Comparison of ENCODE assay signal across 21 cellular contexts in the genomic region with DNA sequence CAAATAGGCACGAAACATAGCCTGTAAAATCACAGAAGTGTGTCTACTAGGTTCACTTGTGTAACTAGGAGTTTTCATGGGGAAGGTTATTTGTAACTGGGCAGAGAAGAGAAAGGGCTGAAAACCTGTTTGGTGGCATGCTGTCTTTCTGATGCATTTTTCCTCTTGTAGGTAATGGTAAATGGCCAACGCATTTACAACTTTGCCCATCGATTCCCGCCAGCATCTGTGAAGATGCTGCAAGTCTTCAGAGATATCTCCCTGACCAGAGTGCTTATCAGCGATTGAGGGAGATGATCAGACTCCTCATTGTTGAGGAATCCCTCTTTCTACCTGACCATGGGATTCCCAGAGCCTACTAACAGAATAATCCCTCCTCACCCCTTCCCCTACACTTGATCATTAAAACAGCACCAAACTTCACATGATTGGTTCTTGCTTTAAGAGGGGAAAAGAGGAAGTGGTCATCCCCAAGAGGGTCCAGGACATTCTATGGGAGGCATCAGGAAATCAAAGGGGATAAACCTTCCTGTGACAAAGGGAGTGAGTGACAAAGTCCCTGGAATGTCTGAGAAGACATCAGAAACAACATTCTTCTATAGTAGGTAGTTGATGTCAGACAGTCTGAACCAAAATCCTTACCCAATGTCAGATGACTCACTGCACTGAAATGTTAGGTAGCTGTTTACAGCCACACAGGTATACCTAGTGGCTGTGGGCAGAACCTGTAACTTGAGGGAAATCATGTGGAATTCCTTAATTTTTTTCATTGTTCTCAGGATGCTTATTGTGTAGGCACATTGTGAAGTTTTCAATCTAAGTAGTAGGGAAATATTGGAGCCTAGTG. TPM values are rescaled to one million over a fixed set of nuclear protein-coding genes. Genes with fewer than 3 reads are reported as not detected.
A peak's percentile ranks its signal among the peaks of the same experiment; 100 is the strongest.
DNase-seq lines count a peak whose midpoint lies in the region; ATAC-seq, FAIRE-seq and TF ChIP-seq lines count a peak whose summit lies in the region.
"Had no signal": no experiment of that assay in that cellular context is flagged by ENCODE, and none has a peak within 500 bp of the region (broad histone marks: within the 10 kb centered on the region; RNA-seq: fewer than 3 reads in every experiment).

No MANE protein-coding gene starts in this region.

- H3K27ac ChIP-seq in RWPE1 = no peak overlapping the region
- H3K27ac ChIP-seq in foreskin keratinocyte = no peak overlapping the region
- H3K27ac ChIP-seq: Peyer's patch, SJSA1 had no signal

- ATAC-seq in GM21825 (IDR thresholded peaks at IDR 0.05; ENCODE audit: unreplicated experiment) = peak; percentile 17
- ATAC-seq in foreskin keratinocyte = peak; percentile 28
- ATAC-seq: CD8-positive, alpha-beta T cell; Right ventricle myocardium inferior had no signal

- no peaks in the 10 kb centered on the region for H3K4me1 ChIP-seq in foreskin keratinocyte
- H3K4me1 ChIP-seq: Peyer's patch, SJSA1 had no signal

- H3K36me3 Mint-ChIP-seq in activated T-cell treated with anti-CD3 and anti-CD28 coated beads, Interleukin-2, amount 50 U/mL, for 24 hours (ENCODE audit: low read depth) = no peaks in the 10 kb centered on the region
- H3K36me3 Mint-ChIP-seq: CD8-positive, alpha-beta T cell had no signal

- no peaks in the 10 kb centered on the region for H3K27me3 Mint-ChIP-seq in activated T-cell treated with anti-CD3 and anti-CD28 coated beads, Interleukin-2, amount 50 U/mL, for 24 hours

- H3K9me3 Mint-ChIP-seq in activated T-cell treated with anti-CD3 and anti-CD28 coated beads, Interleukin-2, amount 50 U/mL, for 24 hours = no peaks in the 10 kb centered on the region

- no peak overlapping the region for H3K27ac Mint-ChIP-seq in activated T-cell treated with anti-CD3 and anti-CD28 coated beads, Interleukin-2, amount 50 U/mL, for 24 hours
- H3K27ac Mint-ChIP-seq: CD8-positive, alpha-beta T cell had no signal

- H3K4me1 Mint-ChIP-seq in activated T-cell treated with anti-CD3 and anti-CD28 coated beads, Interleukin-2, amount 50 U/mL, for 24 hours (ENCODE audit: low read depth) = peaks cover 43% of the 10 kb centered on the region

- CTCF ChIA-PET in RWPE1 (lab: Yijun Ruan, JAX) = no interaction called here

- TF ChIP-seq CTCF in RWPE1 (conservative IDR thresholded peaks at IDR 0.05; ENCODE audit: low read depth) = no peak
- no peak for TF ChIP-seq CTCF in foreskin keratinocyte (conservative IDR thresholded peaks at IDR 0.05)

- no peak for FAIRE-seq in urothelium cell line (lab: Jason Lieb, UNC)
- FAIRE-seq: H54 had no signal

- DNase-seq in RWPE1 (ENCODE audit: low spot score) (peak; percentile 40), foreskin keratinocyte (peak; percentile 32 to 56), urothelium cell line (ENCODE audit: low spot score) (peak; percentile 25), NCI-H345 treated with DMSO at 0.1 percent for 48 hours (lab: John Stamatoyannopoulos, UW; ENCODE audit: unreplicated experiment) (no peak), inferior parietal cortex (ENCODE audit: extremely low spot score) (no peak)
- DNase-seq in activated T-cell treated with anti-CD3 and anti-CD28 coated beads, Interleukin-2, amount 50 U/mL, for 24 hours = no peak
- DNase-seq: ACHN; C1 segment of cervical spinal cord; CD8-positive, alpha-beta T cell; DMS153; MM.1S; NCI-H1048; NCI-H1417 treated with DMSO at 0.1 percent for 48 hours; NCI-H187; NCI-H510A; Peyer's patch had no signal

- H3K27me3 ChIP-seq in foreskin keratinocyte = no peaks in the 10 kb centered on the region
- H3K27me3 ChIP-seq: Peyer's patch had no signal

- H3K4me3 Mint-ChIP-seq in activated T-cell treated with anti-CD3 and anti-CD28 coated beads, Interleukin-2, amount 50 U/mL, for 24 hours = no peak overlapping the region
- H3K4me3 Mint-ChIP-seq: CD8-positive, alpha-beta T cell had no signal

- POLR2A ChIA-PET in RWPE1 (lab: Yijun Ruan, JAX; ENCODE audit: low non-redundant PET) = no interaction called here

RNA-seq across cellular contexts. Expression of gene LGALS14, which starts 5.0 kb away (rescaled TPM):
- not detected in 2 replicates for total RNA-seq in foreskin keratinocyte
- polyA plus RNA-seq in foreskin keratinocyte = not detected in 2 replicates
- total RNA-seq: CD8-positive, alpha-beta T cell; G401; Peyer's patch; Right ventricle myocardium inferior; SJSA1 had no signal

RNA-seq across cellular contexts. Expression of gene CLC, which starts 28.6 kb away (rescaled TPM):
- total RNA-seq in foreskin keratinocyte = not detected in 2 replicates
- polyA plus RNA-seq in foreskin keratinocyte = not detected in 2 replicates
- total RNA-seq: CD8-positive, alpha-beta T cell; G401; Peyer's patch; Right ventricle myocardium inferior; SJSA1 had no signal

RNA-seq across cellular contexts. Expression of gene LGALS16, which starts 53.5 kb away (rescaled TPM):
- total RNA-seq in foreskin keratinocyte = not detected in 2 replicates
- polyA plus RNA-seq in foreskin keratinocyte = not detected in 2 replicates
- total RNA-seq: CD8-positive, alpha-beta T cell; G401; Peyer's patch; Right ventricle myocardium inferior; SJSA1 had no signal

Comparison
In these comparisons a context has a peak if more than half of its experiments do, and no peak if none do; other contexts are left out.
1. DNase-seq: peak in RWPE1 (single experiment), foreskin keratinocyte (2 of 2) and urothelium cell line (single experiment); none in NCI-H345 treated with DMSO at 0.1 percent for 48 hours (single experiment), activated T-cell treated with anti-CD3 and anti-CD28 coated beads, Interleukin-2, amount 50 U/mL, for 24 hours (single experiment) and inferior parietal cortex (single experiment).